1 cellular context compared by ENCODE assay signal in genomic region chr1:183023601-183024351, GRCh38.
A peak's percentile ranks its signal among the peaks of the same experiment; 100 is the strongest.
TF ChIP-seq lines count a peak whose summit lies in the region.

No MANE protein-coding gene starts in this region.

TF ChIP-seq in HepG2, 621 proteins besides CTCF, POLR2A, EP300 and RAD21 (continued from another document and continues in another):
- TF ChIP-seq HNF1B (CRISPR knock-in tag; IDR thresholded peaks at IDR 0.05) (0 out of 2 replicates have a peak, but pooled peaks have one; percentile 17), SMAD9 (CRISPR knock-in tag; IDR thresholded peaks at IDR 0.05) (peak; percentile 50; the same call in 1 of the 2 replicates), SP1 (IDR thresholded peaks at IDR 0.05) (no peak), SP1 (CRISPR knock-in tag; IDR thresholded peaks at IDR 0.05) (peak; percentile 43), MAX (IDR thresholded peaks at IDR 0.05) (peak; percentile 76), PRPF4 (IDR thresholded peaks at IDR 0.05; ENCODE audit: low read depth, low read length, poor library complexity, severe bottlenecking) (no peak), NR2F6 (IDR thresholded peaks at IDR 0.05) (peak; percentile 28; the same call in 1 of the 2 replicates), NR2F6 (CRISPR knock-in tag; IDR thresholded peaks at IDR 0.05) (peak; percentile 79), BHLHE40 (IDR thresholded peaks at IDR 0.05; ENCODE audit: low read length) (peak; percentile 42; the same call in 1 of the 2 replicates), ZNF207 (IDR thresholded peaks at IDR 0.05; ENCODE audit: borderline replicate concordance) (no peak), NR2F2 (IDR thresholded peaks at IDR 0.05; ENCODE audit: borderline replicate concordance, low read depth) (no peak; the same call in 1 of the 2 replicates), DBP (CRISPR knock-in tag; IDR thresholded peaks at IDR 0.05; ENCODE audit: not compliant biosample characterization) (peak; percentile 92), RNF219 (CRISPR knock-in tag; IDR thresholded peaks at IDR 0.05) (no peak), NFYC (CRISPR knock-in tag; IDR thresholded peaks at IDR 0.05) (no peak), ZFP91 (CRISPR knock-in tag; IDR thresholded peaks at IDR 0.05; ENCODE audit: borderline replicate concordance) (peak; percentile 69; the same call in 1 of the 2 replicates), SMYD3 (CRISPR knock-in tag; IDR thresholded peaks at IDR 0.05) (no peak), FOXM1 (CRISPR knock-in tag; IDR thresholded peaks at IDR 0.05) (no peak), ZNF687 (CRISPR knock-in tag; IDR thresholded peaks at IDR 0.05) (peak; percentile 92), ZNF136 (CRISPR knock-in tag; IDR thresholded peaks at IDR 0.05; ENCODE audit: low read depth) (no peak), FUBP1 (CRISPR knock-in tag; IDR thresholded peaks at IDR 0.05; ENCODE audit: borderline replicate concordance) (no peak), PITX1 (CRISPR knock-in tag; IDR thresholded peaks at IDR 0.05) (no peak), BCL3 (CRISPR knock-in tag; IDR thresholded peaks at IDR 0.05) (peak; percentile 30; the same call in 1 of the 2 replicates), NCOA2 (CRISPR knock-in tag; IDR thresholded peaks at IDR 0.05) (peak; percentile 53), JARID2 (CRISPR knock-in tag; IDR thresholded peaks at IDR 0.05; ENCODE audit: insufficient replicate concordance) (no peak), ZNF670 (CRISPR knock-in tag; IDR thresholded peaks at IDR 0.05; ENCODE audit: borderline replicate concordance) (peak; percentile 42; the same call in 1 of the 2 replicates), PRDM10 (CRISPR knock-in tag; IDR thresholded peaks at IDR 0.05; ENCODE audit: low read depth) (0 out of 2 replicates have a peak, but pooled peaks have one; percentile 62), ZNF343 (CRISPR knock-in tag; IDR thresholded peaks at IDR 0.05) (peak; percentile 22; the same call in 1 of the 2 replicates), POGZ (CRISPR knock-in tag; IDR thresholded peaks at IDR 0.05) (peak; percentile 71), ONECUT2 (CRISPR knock-in tag; IDR thresholded peaks at IDR 0.05) (peak; percentile 37; the same call in 1 of the 2 replicates), ZNF280B (CRISPR knock-in tag; IDR thresholded peaks at IDR 0.05; ENCODE audit: borderline replicate concordance) (no peak; the same call in 1 of the 2 replicates)
